1 cellular context compared by ENCODE assay signal in the genomic region with DNA sequence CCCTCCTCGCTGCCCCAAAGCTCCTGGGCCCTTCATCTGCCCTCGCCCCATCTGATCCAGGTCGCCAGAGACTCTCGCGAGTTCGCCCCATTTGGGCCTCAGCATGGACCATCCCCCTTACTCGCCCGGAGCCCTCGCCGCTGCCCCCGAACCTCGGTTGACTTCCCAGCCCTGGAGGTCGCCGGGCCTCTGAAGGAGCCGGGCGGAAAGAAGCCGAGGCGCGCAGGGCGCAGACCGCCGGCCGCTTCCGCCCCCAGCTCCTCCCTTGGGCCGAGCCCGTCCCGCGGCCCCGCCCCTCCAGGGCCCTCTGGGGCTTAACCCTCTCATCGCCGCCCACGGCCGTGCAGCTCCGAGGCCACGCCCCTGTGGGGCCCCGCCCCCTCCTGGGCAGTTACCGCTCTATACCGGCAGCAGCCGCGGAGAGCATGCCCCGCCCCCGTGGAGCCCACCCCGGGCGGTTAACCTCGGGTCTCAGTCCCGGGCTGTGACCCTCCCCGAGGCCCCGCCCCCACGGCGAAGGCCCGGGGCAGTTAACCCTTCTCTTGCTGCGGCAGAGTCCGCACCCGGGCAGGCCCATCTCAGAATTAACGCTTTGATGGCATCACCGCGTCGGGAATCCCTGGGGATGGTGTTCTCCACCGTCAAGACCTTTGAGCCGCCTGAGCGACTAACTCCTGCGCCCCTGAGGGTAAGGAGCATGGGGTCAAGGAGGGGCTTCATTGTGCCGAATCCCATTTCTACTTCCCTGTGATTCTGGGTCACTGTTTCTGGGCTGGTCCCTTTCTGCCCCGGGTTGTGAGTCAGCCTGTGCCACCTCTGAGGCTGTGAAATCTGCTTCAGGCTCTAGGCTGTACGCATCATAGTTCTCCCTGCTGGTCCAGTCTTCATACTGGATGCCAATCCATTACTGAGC.
A peak's percentile ranks its signal among the peaks of the same experiment; 100 is the strongest.
TF ChIP-seq lines count a peak whose summit lies in the region.

A gene with protein sequence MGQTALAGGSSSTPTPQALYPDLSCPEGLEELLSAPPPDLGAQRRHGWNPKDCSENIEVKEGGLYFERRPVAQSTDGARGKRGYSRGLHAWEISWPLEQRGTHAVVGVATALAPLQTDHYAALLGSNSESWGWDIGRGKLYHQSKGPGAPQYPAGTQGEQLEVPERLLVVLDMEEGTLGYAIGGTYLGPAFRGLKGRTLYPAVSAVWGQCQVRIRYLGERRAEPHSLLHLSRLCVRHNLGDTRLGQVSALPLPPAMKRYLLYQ (minus strand): TSS at position 210 of the 913 bp plus-strand sequence. CDS start 402 bp downstream, outside the sequence.

TF ChIP-seq in HepG2, 621 proteins besides CTCF, POLR2A, EP300 and RAD21 (continued from another document and continues in another):
- TF ChIP-seq, protein P1, sequence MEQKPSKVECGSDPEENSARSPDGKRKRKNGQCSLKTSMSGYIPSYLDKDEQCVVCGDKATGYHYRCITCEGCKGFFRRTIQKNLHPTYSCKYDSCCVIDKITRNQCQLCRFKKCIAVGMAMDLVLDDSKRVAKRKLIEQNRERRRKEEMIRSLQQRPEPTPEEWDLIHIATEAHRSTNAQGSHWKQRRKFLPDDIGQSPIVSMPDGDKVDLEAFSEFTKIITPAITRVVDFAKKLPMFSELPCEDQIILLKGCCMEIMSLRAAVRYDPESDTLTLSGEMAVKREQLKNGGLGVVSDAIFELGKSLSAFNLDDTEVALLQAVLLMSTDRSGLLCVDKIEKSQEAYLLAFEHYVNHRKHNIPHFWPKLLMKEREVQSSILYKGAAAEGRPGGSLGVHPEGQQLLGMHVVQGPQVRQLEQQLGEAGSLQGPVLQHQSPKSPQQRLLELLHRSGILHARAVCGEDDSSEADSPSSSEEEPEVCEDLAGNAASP (CRISPR knock-in tag; IDR thresholded peaks at IDR 0.05; ENCODE audit: borderline replicate concordance): peak; percentile 27; the same call in 1 of the 2 replicates
- TF ChIP-seq ARID2 (CRISPR knock-in tag; IDR thresholded peaks at IDR 0.05; ENCODE audit: borderline replicate concordance): peak; percentile 47; the same call in 1 of the 2 replicates
- TF ChIP-seq ZBTB7B (CRISPR knock-in tag; IDR thresholded peaks at IDR 0.05): peak; percentile 60; the same call in 1 of the 2 replicates
- TF ChIP-seq, protein P2, sequence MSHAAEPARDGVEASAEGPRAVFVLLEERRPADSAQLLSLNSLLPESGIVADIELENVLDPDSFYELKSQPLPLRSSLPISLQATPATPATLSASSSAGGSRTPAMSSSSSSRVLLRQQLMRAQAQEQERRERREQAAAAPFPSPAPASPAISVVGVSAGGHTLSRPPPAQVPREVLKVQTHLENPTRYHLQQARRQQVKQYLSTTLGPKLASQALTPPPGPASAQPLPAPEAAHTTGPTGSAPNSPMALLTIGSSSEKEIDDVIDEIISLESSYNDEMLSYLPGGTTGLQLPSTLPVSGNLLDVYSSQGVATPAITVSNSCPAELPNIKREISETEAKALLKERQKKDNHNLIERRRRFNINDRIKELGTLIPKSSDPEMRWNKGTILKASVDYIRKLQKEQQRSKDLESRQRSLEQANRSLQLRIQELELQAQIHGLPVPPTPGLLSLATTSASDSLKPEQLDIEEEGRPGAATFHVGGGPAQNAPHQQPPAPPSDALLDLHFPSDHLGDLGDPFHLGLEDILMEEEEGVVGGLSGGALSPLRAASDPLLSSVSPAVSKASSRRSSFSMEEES (CRISPR knock-in tag; IDR thresholded peaks at IDR 0.05): peak; percentile 12; the same call in 1 of the 2 replicates
- TF ChIP-seq ZFP36L2 (CRISPR knock-in tag; IDR thresholded peaks at IDR 0.05): no peak
- TF ChIP-seq, protein P3, sequence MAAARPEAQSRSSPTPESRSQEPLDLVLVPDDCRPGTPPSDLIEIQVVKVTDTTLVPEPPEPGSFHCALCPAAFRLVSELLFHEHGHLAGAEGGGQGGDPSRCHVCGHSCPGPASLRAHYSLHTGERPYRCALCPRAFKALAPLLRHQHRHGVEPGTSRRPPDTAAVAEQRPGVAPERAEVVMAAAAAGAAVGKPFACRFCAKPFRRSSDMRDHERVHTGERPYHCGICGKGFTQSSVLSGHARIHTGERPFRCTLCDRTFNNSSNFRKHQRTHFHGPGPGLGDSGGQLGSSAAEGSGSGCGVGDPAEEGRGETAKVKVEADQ (CRISPR knock-in tag; IDR thresholded peaks at IDR 0.05; ENCODE audit: borderline replicate concordance): peak; percentile 5; the same call in 1 of the 2 replicates
- peak; percentile 65 for TF ChIP-seq ELF3 (CRISPR knock-in tag; IDR thresholded peaks at IDR 0.05)
- TF ChIP-seq PCBP1 (IDR thresholded peaks at IDR 0.05; ENCODE audit: borderline replicate concordance, low read depth, low read length): peak; percentile 65; the same call in 1 of the 2 replicates
- peak; percentile 66 for TF ChIP-seq YY1 (IDR thresholded peaks at IDR 0.05; ENCODE audit: insufficient read depth, insufficient replicate concordance, low read depth, low read length)
- peak; percentile 50; the same call in 1 of the 2 replicates for TF ChIP-seq ZNF614 (CRISPR knock-in tag; IDR thresholded peaks at IDR 0.05; ENCODE audit: borderline replicate concordance)
- TF ChIP-seq, protein P4, sequence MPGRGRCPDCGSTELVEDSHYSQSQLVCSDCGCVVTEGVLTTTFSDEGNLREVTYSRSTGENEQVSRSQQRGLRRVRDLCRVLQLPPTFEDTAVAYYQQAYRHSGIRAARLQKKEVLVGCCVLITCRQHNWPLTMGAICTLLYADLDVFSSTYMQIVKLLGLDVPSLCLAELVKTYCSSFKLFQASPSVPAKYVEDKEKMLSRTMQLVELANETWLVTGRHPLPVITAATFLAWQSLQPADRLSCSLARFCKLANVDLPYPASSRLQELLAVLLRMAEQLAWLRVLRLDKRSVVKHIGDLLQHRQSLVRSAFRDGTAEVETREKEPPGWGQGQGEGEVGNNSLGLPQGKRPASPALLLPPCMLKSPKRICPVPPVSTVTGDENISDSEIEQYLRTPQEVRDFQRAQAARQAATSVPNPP (CRISPR knock-in tag; IDR thresholded peaks at IDR 0.05): 0 out of 2 replicates have a peak, but pooled peaks have one; percentile 18
- no peak for TF ChIP-seq POLR2AphosphoS2 (IDR thresholded peaks at IDR 0.05; ENCODE audit: low read depth, low read length)
- TF ChIP-seq ZNF713 (CRISPR knock-in tag; IDR thresholded peaks at IDR 0.05): no peak
- no peak for TF ChIP-seq IKZF1 (IDR thresholded peaks at IDR 0.05)
- TF ChIP-seq, protein P5, sequence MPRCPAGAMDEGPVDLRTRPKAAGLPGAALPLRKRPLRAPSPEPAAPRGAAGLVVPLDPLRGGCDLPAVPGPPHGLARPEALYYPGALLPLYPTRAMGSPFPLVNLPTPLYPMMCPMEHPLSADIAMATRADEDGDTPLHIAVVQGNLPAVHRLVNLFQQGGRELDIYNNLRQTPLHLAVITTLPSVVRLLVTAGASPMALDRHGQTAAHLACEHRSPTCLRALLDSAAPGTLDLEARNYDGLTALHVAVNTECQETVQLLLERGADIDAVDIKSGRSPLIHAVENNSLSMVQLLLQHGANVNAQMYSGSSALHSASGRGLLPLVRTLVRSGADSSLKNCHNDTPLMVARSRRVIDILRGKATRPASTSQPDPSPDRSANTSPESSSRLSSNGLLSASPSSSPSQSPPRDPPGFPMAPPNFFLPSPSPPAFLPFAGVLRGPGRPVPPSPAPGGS (CRISPR knock-in tag; IDR thresholded peaks at IDR 0.05): peak; percentile 26; the same call in 1 of the 2 replicates
- TF ChIP-seq ZNF607 (CRISPR knock-in tag; IDR thresholded peaks at IDR 0.05; ENCODE audit: borderline replicate concordance): peak; percentile 74; the same call in 1 of the 2 replicates
- TF ChIP-seq, protein P6, sequence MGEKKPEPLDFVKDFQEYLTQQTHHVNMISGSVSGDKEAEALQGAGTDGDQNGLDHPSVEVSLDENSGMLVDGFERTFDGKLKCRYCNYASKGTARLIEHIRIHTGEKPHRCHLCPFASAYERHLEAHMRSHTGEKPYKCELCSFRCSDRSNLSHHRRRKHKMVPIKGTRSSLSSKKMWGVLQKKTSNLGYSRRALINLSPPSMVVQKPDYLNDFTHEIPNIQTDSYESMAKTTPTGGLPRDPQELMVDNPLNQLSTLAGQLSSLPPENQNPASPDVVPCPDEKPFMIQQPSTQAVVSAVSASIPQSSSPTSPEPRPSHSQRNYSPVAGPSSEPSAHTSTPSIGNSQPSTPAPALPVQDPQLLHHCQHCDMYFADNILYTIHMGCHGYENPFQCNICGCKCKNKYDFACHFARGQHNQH (CRISPR knock-in tag; IDR thresholded peaks at IDR 0.05): peak; percentile 61; the same call in 1 of the 2 replicates
- peak; percentile 35; the same call in 1 of the 2 replicates for TF ChIP-seq TARDBP (CRISPR knock-in tag; IDR thresholded peaks at IDR 0.05)
- peak; percentile 64 for TF ChIP-seq XRCC5 (optimal IDR thresholded peaks at IDR 0.05; ENCODE audit: low read length)
- peak; percentile 75; the same call in 1 of the 2 replicates for TF ChIP-seq ZFX (CRISPR knock-in tag; IDR thresholded peaks at IDR 0.05; ENCODE audit: low read depth)
- peak; percentile 38; the same call in 1 of the 2 replicates for TF ChIP-seq ZNF431 (CRISPR knock-in tag; IDR thresholded peaks at IDR 0.05; ENCODE audit: borderline replicate concordance, low read depth)
- peak; percentile 36; the same call in 1 of the 2 replicates for TF ChIP-seq SOX5 (CRISPR knock-in tag; IDR thresholded peaks at IDR 0.05; ENCODE audit: borderline replicate concordance)
- no peak for TF ChIP-seq ZBTB20 (CRISPR knock-in tag; IDR thresholded peaks at IDR 0.05; ENCODE audit: borderline replicate concordance, low read depth)
- TF ChIP-seq, protein P7, sequence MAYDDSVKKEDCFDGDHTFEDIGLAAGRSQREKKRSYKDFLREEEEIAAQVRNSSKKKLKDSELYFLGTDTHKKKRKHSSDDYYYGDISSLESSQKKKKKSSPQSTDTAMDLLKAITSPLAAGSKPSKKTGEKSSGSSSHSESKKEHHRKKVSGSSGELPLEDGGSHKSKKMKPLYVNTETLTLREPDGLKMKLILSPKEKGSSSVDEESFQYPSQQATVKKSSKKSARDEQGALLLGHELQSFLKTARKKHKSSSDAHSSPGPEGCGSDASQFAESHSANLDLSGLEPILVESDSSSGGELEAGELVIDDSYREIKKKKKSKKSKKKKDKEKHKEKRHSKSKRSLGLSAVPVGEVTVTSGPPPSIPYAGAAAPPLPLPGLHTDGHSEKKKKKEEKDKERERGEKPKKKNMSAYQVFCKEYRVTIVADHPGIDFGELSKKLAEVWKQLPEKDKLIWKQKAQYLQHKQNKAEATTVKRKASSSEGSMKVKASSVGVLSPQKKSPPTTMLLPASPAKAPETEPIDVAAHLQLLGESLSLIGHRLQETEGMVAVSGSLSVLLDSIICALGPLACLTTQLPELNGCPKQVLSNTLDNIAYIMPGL (CRISPR knock-in tag; IDR thresholded peaks at IDR 0.05; ENCODE audit: borderline replicate concordance in 1 of 2, low read depth in 1 of 2): 0 out of 4 replicates have a peak, but pooled peaks have one; percentile 6 to 60
- no peak for TF ChIP-seq CBX2 (IDR thresholded peaks at IDR 0.05; ENCODE audit: low read depth, low read length)
- no peak for TF ChIP-seq CBX2 (CRISPR knock-in tag; IDR thresholded peaks at IDR 0.05; ENCODE audit: low read depth)
- TF ChIP-seq NRL (CRISPR knock-in tag; IDR thresholded peaks at IDR 0.05; ENCODE audit: borderline replicate concordance): peak; percentile 53; the same call in 1 of the 2 replicates
- TF ChIP-seq ZNF7 (CRISPR knock-in tag; IDR thresholded peaks at IDR 0.05): no peak
- peak; percentile 63; the same call in 1 of the 2 replicates for TF ChIP-seq SP1 (IDR thresholded peaks at IDR 0.05)
- peak; percentile 98 for TF ChIP-seq SP1 (CRISPR knock-in tag; IDR thresholded peaks at IDR 0.05)
- TF ChIP-seq ZNF816 (CRISPR knock-in tag; IDR thresholded peaks at IDR 0.05; ENCODE audit: borderline replicate concordance): peak; percentile 88; the same call in 1 of the 2 replicates
- TF ChIP-seq, protein P8, sequence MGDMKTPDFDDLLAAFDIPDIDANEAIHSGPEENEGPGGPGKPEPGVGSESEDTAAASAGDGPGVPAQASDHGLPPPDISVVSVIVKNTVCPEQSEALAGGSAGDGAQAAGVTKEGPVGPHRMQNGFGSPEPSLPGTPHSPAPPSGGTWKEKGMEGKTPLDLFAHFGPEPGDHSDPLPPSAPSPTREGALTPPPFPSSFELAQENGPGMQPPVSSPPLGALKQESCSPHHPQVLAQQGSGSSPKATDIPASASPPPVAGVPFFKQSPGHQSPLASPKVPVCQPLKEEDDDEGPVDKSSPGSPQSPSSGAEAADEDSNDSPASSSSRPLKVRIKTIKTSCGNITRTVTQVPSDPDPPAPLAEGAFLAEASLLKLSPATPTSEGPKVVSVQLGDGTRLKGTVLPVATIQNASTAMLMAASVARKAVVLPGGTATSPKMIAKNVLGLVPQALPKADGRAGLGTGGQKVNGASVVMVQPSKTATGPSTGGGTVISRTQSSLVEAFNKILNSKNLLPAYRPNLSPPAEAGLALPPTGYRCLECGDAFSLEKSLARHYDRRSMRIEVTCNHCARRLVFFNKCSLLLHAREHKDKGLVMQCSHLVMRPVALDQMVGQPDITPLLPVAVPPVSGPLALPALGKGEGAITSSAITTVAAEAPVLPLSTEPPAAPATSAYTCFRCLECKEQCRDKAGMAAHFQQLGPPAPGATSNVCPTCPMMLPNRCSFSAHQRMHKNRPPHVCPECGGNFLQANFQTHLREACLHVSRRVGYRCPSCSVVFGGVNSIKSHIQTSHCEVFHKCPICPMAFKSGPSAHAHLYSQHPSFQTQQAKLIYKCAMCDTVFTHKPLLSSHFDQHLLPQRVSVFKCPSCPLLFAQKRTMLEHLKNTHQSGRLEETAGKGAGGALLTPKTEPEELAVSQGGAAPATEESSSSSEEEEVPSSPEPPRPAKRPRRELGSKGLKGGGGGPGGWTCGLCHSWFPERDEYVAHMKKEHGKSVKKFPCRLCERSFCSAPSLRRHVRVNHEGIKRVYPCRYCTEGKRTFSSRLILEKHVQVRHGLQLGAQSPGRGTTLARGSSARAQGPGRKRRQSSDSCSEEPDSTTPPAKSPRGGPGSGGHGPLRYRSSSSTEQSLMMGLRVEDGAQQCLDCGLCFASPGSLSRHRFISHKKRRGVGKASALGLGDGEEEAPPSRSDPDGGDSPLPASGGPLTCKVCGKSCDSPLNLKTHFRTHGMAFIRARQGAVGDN (CRISPR knock-in tag; IDR thresholded peaks at IDR 0.05): peak; percentile 66
- peak; percentile 93 for TF ChIP-seq AGO1 (IDR thresholded peaks at IDR 0.05; ENCODE audit: low read depth, low read length, poor library complexity, severe bottlenecking)
- TF ChIP-seq KMT2B (CRISPR knock-in tag; IDR thresholded peaks at IDR 0.05): 0 out of 2 replicates have a peak, but pooled peaks have one; percentile 58
- TF ChIP-seq GABPB1 (CRISPR knock-in tag; IDR thresholded peaks at IDR 0.05): peak; percentile 88
- TF ChIP-seq HDAC2 (CRISPR knock-in tag; IDR thresholded peaks at IDR 0.05): peak; percentile 59
- peak; percentile 82 for TF ChIP-seq RXRA (CRISPR knock-in tag; IDR thresholded peaks at IDR 0.05)
- TF ChIP-seq, protein P9, sequence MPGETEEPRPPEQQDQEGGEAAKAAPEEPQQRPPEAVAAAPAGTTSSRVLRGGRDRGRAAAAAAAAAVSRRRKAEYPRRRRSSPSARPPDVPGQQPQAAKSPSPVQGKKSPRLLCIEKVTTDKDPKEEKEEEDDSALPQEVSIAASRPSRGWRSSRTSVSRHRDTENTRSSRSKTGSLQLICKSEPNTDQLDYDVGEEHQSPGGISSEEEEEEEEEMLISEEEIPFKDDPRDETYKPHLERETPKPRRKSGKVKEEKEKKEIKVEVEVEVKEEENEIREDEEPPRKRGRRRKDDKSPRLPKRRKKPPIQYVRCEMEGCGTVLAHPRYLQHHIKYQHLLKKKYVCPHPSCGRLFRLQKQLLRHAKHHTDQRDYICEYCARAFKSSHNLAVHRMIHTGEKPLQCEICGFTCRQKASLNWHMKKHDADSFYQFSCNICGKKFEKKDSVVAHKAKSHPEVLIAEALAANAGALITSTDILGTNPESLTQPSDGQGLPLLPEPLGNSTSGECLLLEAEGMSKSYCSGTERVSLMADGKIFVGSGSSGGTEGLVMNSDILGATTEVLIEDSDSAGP (CRISPR knock-in tag; IDR thresholded peaks at IDR 0.05; ENCODE audit: borderline replicate concordance): peak; percentile 89
- TF ChIP-seq FOXC1 (CRISPR knock-in tag; IDR thresholded peaks at IDR 0.05; ENCODE audit: borderline replicate concordance): peak; percentile 85
- TF ChIP-seq ASH2L (IDR thresholded peaks at IDR 0.05; ENCODE audit: insufficient read length, low read depth, low read length): peak; percentile 46
- no peak for TF ChIP-seq PAX8 (CRISPR knock-in tag; IDR thresholded peaks at IDR 0.05; ENCODE audit: borderline replicate concordance)
